In the genomic region with DNA sequence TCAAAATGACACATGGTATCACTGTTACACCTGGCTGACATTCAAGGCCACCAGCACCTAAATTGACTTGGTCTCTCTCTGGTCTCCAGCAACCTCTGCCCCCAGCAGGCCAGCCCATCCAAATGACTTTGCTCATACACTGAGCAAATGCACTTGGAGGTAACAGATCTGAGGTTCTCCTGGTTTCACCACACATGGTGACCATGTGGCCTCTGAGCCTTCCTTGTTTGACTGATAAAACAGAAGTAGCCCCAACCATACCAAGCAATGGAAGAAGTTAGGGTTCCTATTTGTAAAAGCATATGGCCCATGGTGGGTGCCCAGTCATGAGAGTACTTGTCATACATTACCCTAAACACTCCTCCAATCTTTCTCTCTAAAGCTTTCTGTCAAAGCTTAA, we compare ENCODE assay signal across 8 cellular contexts.
"Had no signal": no experiment of that assay in that cellular context is flagged by ENCODE, and none has a peak within 500 bp of the region (broad histone marks: within the 10 kb centered on the region; RNA-seq: fewer than 3 reads in every experiment).

No MANE protein-coding gene starts in this region.

- H3K4me3 ChIP-seq: GM12878 had no signal

- FAIRE-seq: G401.6, GM12878, GM12891, GM12892, GM18507, GM19239 had no signal

- ATAC-seq: GM12878 had no signal

- DNase-seq: GDM1, GF-D8 had no signal
